ENCODE assay signal across 33 cellular contexts in genomic region chr2:170428868-170429267, GRCh38.
"Had no signal": no experiment of that assay in that cellular context is flagged by ENCODE, and none has a peak within 500 bp of the region (broad histone marks: within the 10 kb centered on the region; RNA-seq: fewer than 3 reads in every experiment).

No MANE protein-coding gene starts in this region.

- ATAC-seq: activated CD8-positive, alpha-beta T cell treated with anti-CD3 and anti-CD28 coated beads for 36 hours; activated naive CD4-positive, alpha-beta T cell treated with anti-CD3 and anti-CD28 coated beads, Interleukin-2, amount 50 U/mL, for 72 hours; activated T-cell treated with anti-CD3 and anti-CD28 coated beads, Interleukin-2, amount 50 U/mL, for 4 hours; activated T-cell treated with anti-CD3 and anti-CD28 coated beads, Interleukin-2, amount 50 U/mL, for 72 hours; activated T-helper 17 cell treated with anti-CD3 and anti-CD28 coated beads, Interleukin-2, amount 50 U/mL, for 72 hours; body of pancreas had no signal

- DNase-seq: activated B cell treated with CpG ODN at 0.5 μM for 24 hours; activated CD4-positive, alpha-beta memory T cell treated with anti-CD3 and anti-CD28 coated beads for 36 hours; activated CD4-positive, alpha-beta T cell treated with anti-CD3 and anti-CD28 coated beads for 4 hours; activated CD4-positive, alpha-beta T cell treated with anti-CD3 and anti-CD28 coated beads, Interleukin-2, amount 10 ng/mL, durations not matched to agents 24 days and 14 days; activated CD4-positive, alpha-beta T cell treated with anti-CD3 and anti-CD28 coated beads, Interleukin-2, amount 50 U/mL, for 1 hour; activated CD4-positive, alpha-beta T cell treated with anti-CD3 and anti-CD28 coated beads, Interleukin-2, amount 50 U/mL, for 4 hours; activated CD4-positive, CD25-positive, alpha-beta regulatory T cell treated with anti-CD3 and anti-CD28 coated beads, Interleukin-2, amount 50 U/mL, for 72 hours; activated CD8-positive, alpha-beta memory T cell treated with anti-CD3 and anti-CD28 coated beads, Interleukin-2, amount 50 U/mL, for 4 hours; activated CD8-positive, alpha-beta T cell treated with anti-CD3 and anti-CD28 coated beads for 36 hours; activated effector memory CD4-positive, alpha-beta T cell treated with anti-CD3 and anti-CD28 coated beads, Interleukin-2, amount 50 U/mL, for 16 hours; activated gamma-delta T cell treated with Interleukin-2 at 50 U/mL for 16 hours; activated naive CD4-positive, alpha-beta T cell; activated naive CD4-positive, alpha-beta T cell treated with anti-CD3 and anti-CD28 coated beads for 36 hours; activated naive CD4-positive, alpha-beta T cell treated with anti-CD3 and anti-CD28 coated beads, Interleukin-2, amount 50 U/mL, for 16 hours; activated naive CD8-positive, alpha-beta T cell treated with anti-CD3 and anti-CD28 coated beads for 36 hours; activated T-cell treated with anti-CD3 and anti-CD28 coated beads for 4 hours; activated T-cell treated with anti-CD3 and anti-CD28 coated beads, Interleukin-2, amount 50 U/mL, for 1 hour; activated T-cell treated with anti-CD3 and anti-CD28 coated beads, Interleukin-2, amount 50 U/mL, for 4 hours; activated T-cell treated with anti-CD3 and anti-CD28 coated beads, Interleukin-2, amount 50 U/mL, for 72 hours; adrenal gland; amniotic stem cell; aorta; body of pancreas; brain microvascular endothelial cell; central memory CD4-positive, alpha-beta T cell; T-helper 1 cell; T-helper 9 cell had no signal

- H3K9me3 ChIP-seq: adrenal gland, body of pancreas, breast epithelium had no signal

- H3K36me3 ChIP-seq: adrenal gland, brain microvascular endothelial cell, breast epithelium had no signal

- FAIRE-seq: astrocyte, TTC549 had no signal

- H3K4me1 ChIP-seq: adrenal gland, body of pancreas, breast epithelium had no signal

- H3K27ac ChIP-seq: adrenal gland, body of pancreas, brain microvascular endothelial cell, breast epithelium, VCaP had no signal

- H3K27me3 ChIP-seq: adrenal gland, body of pancreas, brain microvascular endothelial cell, breast epithelium had no signal

- H3K4me3 ChIP-seq: adrenal gland, body of pancreas, breast epithelium had no signal
